Comparison of ENCODE assay signal across 1 cellular context in genomic region chr20:11935754-11936551, GRCh38.
TF ChIP-seq lines count a peak whose summit lies in the region.

No MANE protein-coding gene starts in this region.

TF ChIP-seq in HepG2, 621 proteins besides CTCF, POLR2A, EP300 and RAD21 (continued from another document and continues in another):
- TF ChIP-seq ZBED4 (CRISPR knock-in tag; IDR thresholded peaks at IDR 0.05; ENCODE audit: borderline replicate concordance) (no peak), DBP (CRISPR knock-in tag; IDR thresholded peaks at IDR 0.05; ENCODE audit: not compliant biosample characterization) (no peak), NFYC (CRISPR knock-in tag; IDR thresholded peaks at IDR 0.05) (no peak), POGZ (CRISPR knock-in tag; IDR thresholded peaks at IDR 0.05) (peak; percentile 45), ZNF605 (CRISPR knock-in tag; IDR thresholded peaks at IDR 0.05) (0 out of 2 replicates have a peak, but pooled peaks have one; percentile 22), XRCC5 (optimal IDR thresholded peaks at IDR 0.05; ENCODE audit: low read length) (no peak), ZBTB20 (CRISPR knock-in tag; IDR thresholded peaks at IDR 0.05; ENCODE audit: borderline replicate concordance, low read depth) (no peak), ZNF234 (CRISPR knock-in tag; conservative IDR thresholded peaks at IDR 0.05) (no peak), ZNF296 (CRISPR knock-in tag; conservative IDR thresholded peaks at IDR 0.05) (no peak), FLYWCH1 (CRISPR knock-in tag; IDR thresholded peaks at IDR 0.05) (no peak), HNRNPUL1 (IDR thresholded peaks at IDR 0.05; ENCODE audit: low read depth, low read length) (no peak), MXI1 (IDR thresholded peaks at IDR 0.05; ENCODE audit: borderline replicate concordance, low read depth, low read length) (no peak), RXRB (CRISPR knock-in tag; IDR thresholded peaks at IDR 0.05; ENCODE audit: borderline replicate concordance) (no peak), ZNF441 (CRISPR knock-in tag; IDR thresholded peaks at IDR 0.05; ENCODE audit: borderline replicate concordance) (peak; percentile 51; the same call in 1 of the 2 replicates), SATB2 (CRISPR knock-in tag; IDR thresholded peaks at IDR 0.05) (no peak), ZNF672 (CRISPR knock-in tag; IDR thresholded peaks at IDR 0.05) (no peak), HHEX (CRISPR knock-in tag; IDR thresholded peaks at IDR 0.05) (no peak), CAMTA2 (CRISPR knock-in tag; IDR thresholded peaks at IDR 0.05; ENCODE audit: borderline replicate concordance) (no peak), RBFOX2 (IDR thresholded peaks at IDR 0.05; ENCODE audit: low read depth, low read length) (no peak), PHB2 (IDR thresholded peaks at IDR 0.05; ENCODE audit: partially characterized antibody) (no peak), ZNF563 (CRISPR knock-in tag; IDR thresholded peaks at IDR 0.05) (no peak), KLF16 (CRISPR knock-in tag; IDR thresholded peaks at IDR 0.05) (no peak), ZNF589 (CRISPR knock-in tag; conservative IDR thresholded peaks at IDR 0.05) (no peak), SAFB2 (CRISPR knock-in tag; IDR thresholded peaks at IDR 0.05; ENCODE audit: borderline replicate concordance, low read depth) (no peak), BHLHE40 (IDR thresholded peaks at IDR 0.05; ENCODE audit: low read length) (0 out of 2 replicates have a peak, but pooled peaks have one; percentile 11), USF2 (IDR thresholded peaks at IDR 0.05; ENCODE audit: low read depth, low read length) (0 out of 2 replicates have a peak, but pooled peaks have one; percentile 5), USF2 (CRISPR knock-in tag; IDR thresholded peaks at IDR 0.05; ENCODE audit: borderline replicate concordance) (no peak), ZNF143 (CRISPR knock-in tag; IDR thresholded peaks at IDR 0.05) (no peak), CREB1 (IDR thresholded peaks at IDR 0.05) (peak; percentile 59), CREB1 (CRISPR knock-in tag; IDR thresholded peaks at IDR 0.05) (no peak), HNRNPL (IDR thresholded peaks at IDR 0.05; ENCODE audit: low read depth, low read length) (no peak)
- TF ChIP-seq, protein P1, sequence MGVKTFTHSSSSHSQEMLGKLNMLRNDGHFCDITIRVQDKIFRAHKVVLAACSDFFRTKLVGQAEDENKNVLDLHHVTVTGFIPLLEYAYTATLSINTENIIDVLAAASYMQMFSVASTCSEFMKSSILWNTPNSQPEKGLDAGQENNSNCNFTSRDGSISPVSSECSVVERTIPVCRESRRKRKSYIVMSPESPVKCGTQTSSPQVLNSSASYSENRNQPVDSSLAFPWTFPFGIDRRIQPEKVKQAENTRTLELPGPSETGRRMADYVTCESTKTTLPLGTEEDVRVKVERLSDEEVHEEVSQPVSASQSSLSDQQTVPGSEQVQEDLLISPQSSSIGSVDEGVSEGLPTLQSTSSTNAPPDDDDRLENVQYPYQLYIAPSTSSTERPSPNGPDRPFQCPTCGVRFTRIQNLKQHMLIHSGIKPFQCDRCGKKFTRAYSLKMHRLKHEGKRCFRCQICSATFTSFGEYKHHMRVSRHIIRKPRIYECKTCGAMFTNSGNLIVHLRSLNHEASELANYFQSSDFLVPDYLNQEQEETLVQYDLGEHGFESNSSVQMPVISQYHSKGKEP (CRISPR knock-in tag; IDR thresholded peaks at IDR 0.05), result no peak
- TF ChIP-seq, protein P2, sequence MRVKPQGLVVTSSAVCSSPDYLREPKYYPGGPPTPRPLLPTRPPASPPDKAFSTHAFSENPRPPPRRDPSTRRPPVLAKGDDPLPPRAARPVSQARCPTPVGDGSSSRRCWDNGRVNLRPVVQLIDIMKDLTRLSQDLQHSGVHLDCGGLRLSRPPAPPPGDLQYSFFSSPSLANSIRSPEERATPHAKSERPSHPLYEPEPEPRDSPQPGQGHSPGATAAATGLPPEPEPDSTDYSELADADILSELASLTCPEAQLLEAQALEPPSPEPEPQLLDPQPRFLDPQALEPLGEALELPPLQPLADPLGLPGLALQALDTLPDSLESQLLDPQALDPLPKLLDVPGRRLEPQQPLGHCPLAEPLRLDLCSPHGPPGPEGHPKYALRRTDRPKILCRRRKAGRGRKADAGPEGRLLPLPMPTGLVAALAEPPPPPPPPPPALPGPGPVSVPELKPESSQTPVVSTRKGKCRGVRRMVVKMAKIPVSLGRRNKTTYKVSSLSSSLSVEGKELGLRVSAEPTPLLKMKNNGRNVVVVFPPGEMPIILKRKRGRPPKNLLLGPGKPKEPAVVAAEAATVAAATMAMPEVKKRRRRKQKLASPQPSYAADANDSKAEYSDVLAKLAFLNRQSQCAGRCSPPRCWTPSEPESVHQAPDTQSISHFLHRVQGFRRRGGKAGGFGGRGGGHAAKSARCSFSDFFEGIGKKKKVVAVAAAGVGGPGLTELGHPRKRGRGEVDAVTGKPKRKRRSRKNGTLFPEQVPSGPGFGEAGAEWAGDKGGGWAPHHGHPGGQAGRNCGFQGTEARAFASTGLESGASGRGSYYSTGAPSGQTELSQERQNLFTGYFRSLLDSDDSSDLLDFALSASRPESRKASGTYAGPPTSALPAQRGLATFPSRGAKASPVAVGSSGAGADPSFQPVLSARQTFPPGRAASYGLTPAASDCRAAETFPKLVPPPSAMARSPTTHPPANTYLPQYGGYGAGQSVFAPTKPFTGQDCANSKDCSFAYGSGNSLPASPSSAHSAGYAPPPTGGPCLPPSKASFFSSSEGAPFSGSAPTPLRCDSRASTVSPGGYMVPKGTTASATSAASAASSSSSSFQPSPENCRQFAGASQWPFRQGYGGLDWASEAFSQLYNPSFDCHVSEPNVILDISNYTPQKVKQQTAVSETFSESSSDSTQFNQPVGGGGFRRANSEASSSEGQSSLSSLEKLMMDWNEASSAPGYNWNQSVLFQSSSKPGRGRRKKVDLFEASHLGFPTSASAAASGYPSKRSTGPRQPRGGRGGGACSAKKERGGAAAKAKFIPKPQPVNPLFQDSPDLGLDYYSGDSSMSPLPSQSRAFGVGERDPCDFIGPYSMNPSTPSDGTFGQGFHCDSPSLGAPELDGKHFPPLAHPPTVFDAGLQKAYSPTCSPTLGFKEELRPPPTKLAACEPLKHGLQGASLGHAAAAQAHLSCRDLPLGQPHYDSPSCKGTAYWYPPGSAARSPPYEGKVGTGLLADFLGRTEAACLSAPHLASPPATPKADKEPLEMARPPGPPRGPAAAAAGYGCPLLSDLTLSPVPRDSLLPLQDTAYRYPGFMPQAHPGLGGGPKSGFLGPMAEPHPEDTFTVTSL (CRISPR knock-in tag; IDR thresholded peaks at IDR 0.05; ENCODE audit: borderline replicate concordance), result no peak; the same call in 1 of the 2 replicates
- TF ChIP-seq, protein P3, sequence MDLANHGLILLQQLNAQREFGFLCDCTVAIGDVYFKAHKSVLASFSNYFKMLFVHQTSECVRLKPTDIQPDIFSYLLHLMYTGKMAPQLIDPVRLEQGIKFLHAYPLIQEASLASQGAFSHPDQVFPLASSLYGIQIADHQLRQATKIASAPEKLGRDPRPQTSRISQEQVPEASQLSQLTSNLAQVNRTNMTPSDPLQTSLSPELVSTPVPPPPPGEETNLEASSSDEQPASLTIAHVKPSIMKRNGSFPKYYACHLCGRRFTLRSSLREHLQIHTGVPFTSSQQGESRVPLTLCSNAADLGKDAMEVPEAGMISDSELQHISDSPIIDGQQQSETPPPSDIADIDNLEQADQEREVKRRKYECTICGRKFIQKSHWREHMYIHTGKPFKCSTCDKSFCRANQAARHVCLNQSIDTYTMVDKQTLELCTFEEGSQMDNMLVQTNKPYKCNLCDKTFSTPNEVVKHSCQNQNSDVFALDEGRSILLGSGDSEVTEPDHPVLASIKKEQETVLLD (CRISPR knock-in tag; IDR thresholded peaks at IDR 0.05; ENCODE audit: low read depth), result no peak
- TF ChIP-seq, protein P4, sequence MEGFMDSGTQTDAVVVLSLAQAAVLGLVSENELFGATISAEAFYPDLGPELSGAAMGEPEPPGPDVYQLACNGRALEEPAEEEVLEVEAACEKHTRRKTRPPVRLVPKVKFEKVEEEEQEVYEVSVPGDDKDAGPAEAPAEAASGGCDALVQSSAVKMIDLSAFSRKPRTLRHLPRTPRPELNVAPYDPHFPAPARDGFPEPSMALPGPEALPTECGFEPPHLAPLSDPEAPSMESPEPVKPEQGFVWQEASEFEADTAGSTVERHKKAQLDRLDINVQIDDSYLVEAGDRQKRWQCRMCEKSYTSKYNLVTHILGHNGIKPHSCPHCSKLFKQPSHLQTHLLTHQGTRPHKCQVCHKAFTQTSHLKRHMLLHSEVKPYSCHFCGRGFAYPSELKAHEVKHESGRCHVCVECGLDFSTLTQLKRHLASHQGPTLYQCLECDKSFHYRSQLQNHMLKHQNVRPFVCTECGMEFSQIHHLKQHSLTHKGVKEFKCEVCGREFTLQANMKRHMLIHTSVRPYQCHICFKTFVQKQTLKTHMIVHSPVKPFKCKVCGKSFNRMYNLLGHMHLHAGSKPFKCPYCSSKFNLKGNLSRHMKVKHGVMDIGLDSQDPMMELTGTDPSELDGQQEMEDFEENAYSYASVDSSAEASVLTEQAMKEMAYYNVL (CRISPR knock-in tag; IDR thresholded peaks at IDR 0.05; ENCODE audit: borderline replicate concordance), result peak; percentile 43; the same call in 1 of the 2 replicates
- TF ChIP-seq, protein P5, sequence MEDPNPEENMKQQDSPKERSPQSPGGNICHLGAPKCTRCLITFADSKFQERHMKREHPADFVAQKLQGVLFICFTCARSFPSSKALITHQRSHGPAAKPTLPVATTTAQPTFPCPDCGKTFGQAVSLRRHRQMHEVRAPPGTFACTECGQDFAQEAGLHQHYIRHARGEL (CRISPR knock-in tag; IDR thresholded peaks at IDR 0.05), result no peak
- TF ChIP-seq, protein P6, sequence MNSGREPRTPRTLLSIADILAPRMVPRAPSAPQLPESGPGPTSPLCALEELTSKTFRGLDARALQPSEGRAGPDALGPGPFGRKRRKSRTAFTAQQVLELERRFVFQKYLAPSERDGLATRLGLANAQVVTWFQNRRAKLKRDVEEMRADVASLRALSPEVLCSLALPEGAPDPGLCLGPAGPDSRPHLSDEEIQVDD (CRISPR knock-in tag; IDR thresholded peaks at IDR 0.05; ENCODE audit: borderline replicate concordance), result no peak
- TF ChIP-seq, protein P7, sequence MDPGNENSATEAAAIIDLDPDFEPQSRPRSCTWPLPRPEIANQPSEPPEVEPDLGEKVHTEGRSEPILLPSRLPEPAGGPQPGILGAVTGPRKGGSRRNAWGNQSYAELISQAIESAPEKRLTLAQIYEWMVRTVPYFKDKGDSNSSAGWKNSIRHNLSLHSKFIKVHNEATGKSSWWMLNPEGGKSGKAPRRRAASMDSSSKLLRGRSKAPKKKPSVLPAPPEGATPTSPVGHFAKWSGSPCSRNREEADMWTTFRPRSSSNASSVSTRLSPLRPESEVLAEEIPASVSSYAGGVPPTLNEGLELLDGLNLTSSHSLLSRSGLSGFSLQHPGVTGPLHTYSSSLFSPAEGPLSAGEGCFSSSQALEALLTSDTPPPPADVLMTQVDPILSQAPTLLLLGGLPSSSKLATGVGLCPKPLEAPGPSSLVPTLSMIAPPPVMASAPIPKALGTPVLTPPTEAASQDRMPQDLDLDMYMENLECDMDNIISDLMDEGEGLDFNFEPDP (CRISPR knock-in tag; conservative IDR thresholded peaks at IDR 0.05), result no peak
